ENCODE assay signal across 8 cellular contexts in genomic region chr12:120686690-120687569, GRCh38.
A peak's percentile ranks its signal among the peaks of the same experiment; 100 is the strongest.
DNase-seq lines count a peak whose midpoint lies in the region; ATAC-seq lines count a peak whose summit lies in the region.

Gene MLEC, plus strand, starts transcription at chr12:120687149. Its CDS starts 148 bp downstream, at chr12:120687297.

- peak within 1 kb of the TSS; percentile 83 for H3K4me3 Mint-ChIP-seq in central memory CD8-positive, alpha-beta T cell

- H3K4me1 Mint-ChIP-seq in central memory CD8-positive, alpha-beta T cell: peaks cover 26% of the 10 kb centered on the region

- no peaks in the 10 kb centered on the region for H3K27me3 Mint-ChIP-seq in central memory CD8-positive, alpha-beta T cell

- peak; percentile 65 for ATAC-seq in GM19025 (IDR thresholded peaks at IDR 0.05; ENCODE audit: low read depth, unreplicated experiment)
- peak; percentile 59 for ATAC-seq in HG03342 (IDR thresholded peaks at IDR 0.05; ENCODE audit: unreplicated experiment)
- peak; percentile 81 for ATAC-seq in central memory CD8-positive, alpha-beta T cell (replicated peaks; ENCODE audit: extremely low read depth, poor library complexity, severe bottlenecking)

- peak within 1 kb of the TSS; percentile 75 for H3K27ac Mint-ChIP-seq in central memory CD8-positive, alpha-beta T cell (ENCODE audit: low read depth)

- peak; percentile 99 for DNase-seq in AG20443 (ENCODE audit: low spot score)
- peak; percentile 99 for DNase-seq in NCI-H446 (lab: John Stamatoyannopoulos, UW)
- peak; percentile 98 for DNase-seq in activated CD4-positive, CD25-positive, alpha-beta regulatory T cell treated with anti-CD3 and anti-CD28 coated beads, Interleukin-2, amount 50 U/mL, for 16 hours (ENCODE audit: low read depth, low spot score)
- peak; percentile 99 for DNase-seq in central memory CD8-positive, alpha-beta T cell (ENCODE audit: low spot score in 2 of 2)
- DNase-seq in iris pigment epithelial cell (ENCODE audit: low read depth): peak; percentile 94
- peak; percentile 98 for DNase-seq in stimulated activated CD4-positive, alpha-beta T cell treated with anti-CD3 and anti-CD28 coated beads, Interleukin-12 subunit alpha, Interleukin-12 subunit beta, amount 100 ng/mL, for 4 hours

- peaks cover 11% of the 10 kb centered on the region for H3K36me3 Mint-ChIP-seq in central memory CD8-positive, alpha-beta T cell (ENCODE audit: insufficient read depth)

- no peaks in the 10 kb centered on the region for H3K9me3 Mint-ChIP-seq in central memory CD8-positive, alpha-beta T cell

Comparison
In these comparisons a context has a peak if more than half of its experiments do, and no peak if none do; other contexts are left out.
1. Peak in every context shown above with its lines: DNase-seq and ATAC-seq.